32 cellular contexts compared by ENCODE assay signal in genomic region chr20:42979720-42980119, GRCh38.
"Had no signal": no experiment of that assay in that cellular context is flagged by ENCODE, and none has a peak within 500 bp of the region (broad histone marks: within the 10 kb centered on the region; RNA-seq: fewer than 3 reads in every experiment).

No MANE protein-coding gene starts in this region.

- H3K9me3 ChIP-seq: heart right ventricle, prostate gland, right atrium auricular region, suprapubic skin, transverse colon, upper lobe of right lung, uterus had no signal

- H3K9ac ChIP-seq: neural progenitor cell, parathyroid adenoma had no signal

- H3K4me3 ChIP-seq: dorsolateral prefrontal cortex, heart right ventricle, lung, neural progenitor cell, prostate gland, right atrium auricular region, smooth muscle cell, suprapubic skin, transverse colon, upper lobe of right lung, uterus had no signal

- H3K4me1 ChIP-seq: foreskin keratinocyte, heart right ventricle, neural progenitor cell, prostate gland, right atrium auricular region, suprapubic skin, transverse colon, upper lobe of right lung, uterus had no signal

- H3K27ac ChIP-seq: dorsolateral prefrontal cortex, epithelial cell of prostate, foreskin keratinocyte, heart right ventricle, neural progenitor cell, parathyroid adenoma, prostate gland, right atrium auricular region, suprapubic skin, transverse colon, upper lobe of right lung, uterus had no signal

- H3K36me3 Mint-ChIP-seq: neural progenitor cell had no signal

- H3K27me3 Mint-ChIP-seq: stimulated activated naive CD8-positive, alpha-beta T cell treated with anti-CD3 and anti-CD28 coated beads, Interleukin-15, amount 100 ng/mL, for 72 hours had no signal

- H3K4me3 Mint-ChIP-seq: naive thymus-derived CD4-positive, alpha-beta T cell; nephron; neural progenitor cell; stimulated activated naive CD8-positive, alpha-beta T cell treated with anti-CD3 and anti-CD28 coated beads, Interleukin-15, amount 100 ng/mL, for 72 hours had no signal

- H3K27me3 ChIP-seq: foreskin keratinocyte, right atrium auricular region, upper lobe of right lung, uterus had no signal

- H3K27ac Mint-ChIP-seq: naive thymus-derived CD4-positive, alpha-beta T cell; nephron; neural progenitor cell; stimulated activated naive CD8-positive, alpha-beta T cell treated with anti-CD3 and anti-CD28 coated beads, Interleukin-15, amount 100 ng/mL, for 72 hours had no signal

- H3K4me1 Mint-ChIP-seq: naive thymus-derived CD4-positive, alpha-beta T cell; nephron; stimulated activated naive CD8-positive, alpha-beta T cell treated with anti-CD3 and anti-CD28 coated beads, Interleukin-15, amount 100 ng/mL, for 72 hours had no signal

- DNase-seq: cortex of kidney; dorsolateral prefrontal cortex; effector CD4-positive, alpha-beta T cell; foreskin keratinocyte; glutamatergic neuron; heart right ventricle; hippocampal formation; kidney; mesenchymal stem cell; midbrain; naive thymus-derived CD4-positive, alpha-beta T cell; stimulated activated CD4-positive, alpha-beta T cell treated with anti-CD3 and anti-CD28 coated beads, Interleukin-12 subunit alpha, Interleukin-12 subunit beta, amount 100 ng/mL, for 4 hours; stimulated activated CD4-positive, alpha-beta T cell treated with anti-CD3 and anti-CD28 coated beads, Interleukin-1b, Interleukin-23, amount 100 ng/mL, for 48 hours; stimulated activated CD4-positive, alpha-beta T cell treated with anti-CD3 and anti-CD28 coated beads, Interleukin-4, amount 100 ng/mL, for 1 hour; stimulated activated CD8-positive, alpha-beta memory T cell treated with anti-CD3 and anti-CD28 coated beads, Interleukin-4, amount 100 ng/mL, for 48 hours; stimulated activated naive CD4-positive, alpha-beta T cell; stimulated activated naive CD8-positive, alpha-beta T cell treated with anti-CD3 and anti-CD28 coated beads, Interleukin-15, amount 100 ng/mL, for 72 hours; transverse colon; upper lobe of right lung; uterus had no signal

- ATAC-seq: esophagus mucosa; foreskin keratinocyte; heart right ventricle; left lobe of liver; naive thymus-derived CD4-positive, alpha-beta T cell; sciatic nerve; stimulated activated naive CD8-positive, alpha-beta T cell treated with anti-CD3 and anti-CD28 coated beads, Interleukin-15, amount 100 ng/mL, for 72 hours; upper lobe of right lung had no signal

- H3K36me3 ChIP-seq: heart right ventricle, neural progenitor cell, prostate gland, right atrium auricular region, suprapubic skin, transverse colon, upper lobe of right lung, uterus had no signal
